10 cellular contexts compared by ENCODE assay signal in genomic region chr2:37616674-37616999, GRCh38. TPM values are rescaled to one million over a fixed set of nuclear protein-coding genes. Genes with fewer than 3 reads are reported as not detected.
DNase-seq lines count a peak whose midpoint lies in the region; ATAC-seq lines count a peak whose summit lies in the region.
"Had no signal": no experiment of that assay in that cellular context is flagged by ENCODE, and none has a peak within 500 bp of the region (broad histone marks: within the 10 kb centered on the region; RNA-seq: fewer than 3 reads in every experiment).

No MANE protein-coding gene starts in this region.

- no peak overlapping the region for H3K14ac ChIP-seq in trophoblast cell (ENCODE audit: low read length)

- no peak overlapping the region for H2BK120ac ChIP-seq in trophoblast cell (ENCODE audit: insufficient read depth, low read length, poor library complexity)

- no peak overlapping the region for H2BK12ac ChIP-seq in trophoblast cell (ENCODE audit: low read length)

- H3K4me1 ChIP-seq in trophoblast cell (ENCODE audit: control insufficient read depth in 1 of 2, insufficient read depth in 2 of 2, low read length in 2 of 2), result peaks cover 0 to 4% of the 10 kb centered on the region in 2 experiments

- no peaks in the 10 kb centered on the region for H3K79me1 ChIP-seq in trophoblast cell (ENCODE audit: low read length)

- H3K23ac ChIP-seq in trophoblast cell (ENCODE audit: low read length), result no peak overlapping the region

- no peak overlapping the region for H4K12ac ChIP-seq in trophoblast cell (ENCODE audit: low read depth, low read length)

- no peak overlapping the region for H3K4ac ChIP-seq in trophoblast cell (ENCODE audit: low read depth, low read length)

- no peaks in the 10 kb centered on the region for H3K9me3 ChIP-seq in trophoblast cell (ENCODE audit: insufficient read depth, low read depth, low read length)

- H3K18ac ChIP-seq in trophoblast cell (ENCODE audit: low read length), result no peak overlapping the region

- WGBS in trophoblast cell (ENCODE audit: extremely low coverage, insufficient coverage, insufficient read length), result no CpG with 5 or more reads among the region's 2 CpGs

- no peak overlapping the region for H3K4me2 ChIP-seq in trophoblast cell (ENCODE audit: low read length)

- no peak overlapping the region for H3K9ac ChIP-seq in trophoblast cell (ENCODE audit: low read length)

- no peaks in the 10 kb centered on the region for H3K36me3 ChIP-seq in trophoblast cell (ENCODE audit: control insufficient read depth in 1 of 2, insufficient read depth in 2 of 2, low read length in 2 of 2)

- no peak overlapping the region for H4K8ac ChIP-seq in trophoblast cell (ENCODE audit: low read depth, low read length)

- no peaks in the 10 kb centered on the region for H3K79me2 ChIP-seq in trophoblast cell (ENCODE audit: control insufficient read depth, insufficient read depth, low read length, poor library complexity)

- ATAC-seq in GM18502 (IDR thresholded peaks at IDR 0.05; ENCODE audit: poor library complexity, unreplicated experiment) (peak; percentile 72), HG02759 (IDR thresholded peaks at IDR 0.05; ENCODE audit: unreplicated experiment) (peak; percentile 61)

- no peak overlapping the region for H2AK5ac ChIP-seq in trophoblast cell (ENCODE audit: low read length)

- DNase-seq in amniotic epithelial cell (ENCODE audit: low read depth) (peak; percentile 100), trophoblast cell (peak; percentile 84 to 94), NCI-H510A treated with DMSO at 0.1 percent for 48 hours (lab: John Stamatoyannopoulos, UW) (no peak), cerebellum (ENCODE audit: low spot score) (no peak), mucosa of gallbladder (ENCODE audit: low spot score) (no peak)
- DNase-seq in stimulated activated CD4-positive, alpha-beta T cell treated with anti-CD3 and anti-CD28 coated beads, Interleukin-15, amount 100 ng/mL, for 24 hours, result no peak
- DNase-seq: foreskin melanocyte, T-helper 1 cell had no signal

- no peak overlapping the region for H4K91ac ChIP-seq in trophoblast cell (ENCODE audit: low read depth, low read length)

- H3K4me3 ChIP-seq in trophoblast cell (ENCODE audit: low read depth, low read length), result no peak overlapping the region

- H2AFZ ChIP-seq in trophoblast cell (ENCODE audit: insufficient read depth, low read length, poor library complexity), result no peak overlapping the region

- H3K27me3 ChIP-seq in trophoblast cell (ENCODE audit: insufficient read depth, low read length), result no peaks in the 10 kb centered on the region

- H2BK5ac ChIP-seq in trophoblast cell (ENCODE audit: low read depth, low read length, poor library complexity), result no peak overlapping the region

- no peak overlapping the region for H3K27ac ChIP-seq in trophoblast cell (ENCODE audit: low read depth, low read length)

RNA-seq across cellular contexts. Expression of gene CDC42EP3, which starts 54.8 kb away (rescaled TPM):
- 60.8 TPM in 2 replicates for polyA plus RNA-seq in trophoblast cell (2013)
- total RNA-seq in cerebellum (14.7 TPM), mucosa of gallbladder (12.6 TPM)

Comparison
In these comparisons a context has a peak if more than half of its experiments do, and no peak if none do; other contexts are left out.
1. DNase-seq: peak in amniotic epithelial cell (single experiment) and trophoblast cell (2 of 2); none in NCI-H510A treated with DMSO at 0.1 percent for 48 hours (single experiment), cerebellum (single experiment), mucosa of gallbladder (single experiment) and stimulated activated CD4-positive, alpha-beta T cell treated with anti-CD3 and anti-CD28 coated beads, Interleukin-15, amount 100 ng/mL, for 24 hours (single experiment).